Comparison of ENCODE assay signal across 8 cellular contexts in the genomic region with DNA sequence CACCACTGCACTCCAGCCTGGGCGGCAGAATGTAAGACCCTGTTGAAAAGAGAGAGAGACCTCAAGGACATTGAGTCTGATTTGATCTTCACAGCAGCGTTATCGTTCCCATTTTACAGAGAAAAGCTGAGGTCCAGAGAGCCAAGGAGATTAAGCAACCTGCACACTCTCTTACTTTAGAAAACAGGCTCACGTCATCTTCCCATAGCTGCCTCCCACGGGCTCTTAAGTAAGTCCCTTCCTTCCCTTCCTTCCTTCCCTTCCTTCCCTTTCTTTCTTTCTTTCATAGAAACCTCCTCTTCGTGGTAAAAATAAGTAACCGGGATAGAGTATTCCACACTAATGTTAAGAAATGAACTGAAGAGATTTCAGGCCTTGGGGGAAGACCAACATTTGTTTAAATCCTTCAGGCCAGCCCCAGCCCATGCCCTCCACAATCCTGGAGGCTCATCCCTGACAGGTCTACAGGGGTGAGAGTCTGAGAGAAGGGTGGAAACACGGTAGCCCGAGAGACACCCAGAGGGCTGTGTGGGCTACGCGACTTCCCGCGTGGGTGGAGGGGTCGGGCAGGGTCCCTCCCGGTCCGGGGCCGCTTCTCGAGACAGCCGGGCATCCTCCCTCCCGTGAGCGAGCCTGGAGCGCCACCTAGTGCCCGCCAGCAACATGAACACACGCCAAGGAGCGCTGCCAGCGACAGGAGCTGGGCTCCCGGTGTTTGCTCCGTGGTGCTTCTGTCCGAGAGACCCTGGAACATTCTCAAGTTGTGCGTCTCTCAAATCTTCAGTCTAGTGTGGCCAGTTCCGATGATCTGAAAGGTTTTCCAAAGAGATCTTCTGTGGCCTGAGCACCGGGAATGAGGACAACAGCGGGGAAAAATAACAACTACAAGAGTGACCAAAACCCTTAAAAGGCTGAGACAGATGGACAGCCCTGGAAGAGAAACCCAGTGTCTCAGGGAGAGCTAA.
A peak's percentile ranks its signal among the peaks of the same experiment; 100 is the strongest.
DNase-seq lines count a peak whose midpoint lies in the region; ATAC-seq lines count a peak whose summit lies in the region.

No MANE protein-coding gene starts in this region.

- DNase-seq in NK-92 treated with Interleukin-12 subunit alpha and Interleukin-12 subunit beta, amount 100 ng/mL, for 24 hours (lab: John Stamatoyannopoulos, UW), result peak; percentile 38
- no peak for DNase-seq in NK-92 (lab: John Stamatoyannopoulos, UW; ENCODE audit: unreplicated experiment)
- DNase-seq in NCI-H1694 (lab: John Stamatoyannopoulos, UW), result peak; percentile 25
- peak; percentile 29 for DNase-seq in activated CD4-positive, CD25-positive, alpha-beta regulatory T cell treated with anti-CD3 and anti-CD28 coated beads, Interleukin-2, amount 50 U/mL, for 16 hours (ENCODE audit: low read depth, low spot score)
- peak; percentile 25 for DNase-seq in central memory CD4-positive, alpha-beta T cell
- peak; percentile 52 for DNase-seq in kidney glomerular epithelial cell (lab: John Stamatoyannopoulos, UW)
- peak; percentile 33 to 62 (median 59) for DNase-seq in stimulated activated CD4-positive, alpha-beta T cell treated with anti-CD3 and anti-CD28 coated beads, Interleukin-1b, Interleukin-23, amount 100 ng/mL, for 24 hours (ENCODE audit: low read depth in 4 of 4, low spot score in 1 of 4)

- ATAC-seq in HG02798 (IDR thresholded peaks at IDR 0.05; ENCODE audit: poor library complexity, unreplicated experiment), result peak; percentile 97
